33 cellular contexts compared by ENCODE assay signal in the genomic region with DNA sequence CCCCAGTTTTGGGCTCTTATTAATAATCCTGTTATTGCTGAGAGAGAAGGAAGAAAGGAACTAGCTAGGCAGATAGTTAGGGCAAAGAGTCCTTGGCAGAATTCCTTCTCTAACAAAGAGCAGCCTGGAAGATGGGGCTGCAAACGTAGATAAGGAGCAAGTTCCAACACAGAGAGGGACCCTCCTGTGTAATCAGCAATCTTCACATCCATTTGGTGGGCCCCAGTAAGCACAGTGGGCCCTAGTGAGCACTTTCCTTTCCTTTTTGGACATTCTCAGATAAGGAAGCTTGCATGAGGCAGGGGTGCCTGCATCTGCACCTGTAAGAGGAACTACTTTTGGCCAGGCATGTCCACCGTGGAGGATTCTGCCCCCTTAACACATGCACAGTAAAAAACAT.
"Had no signal": no experiment of that assay in that cellular context is flagged by ENCODE, and none has a peak within 500 bp of the region (broad histone marks: within the 10 kb centered on the region; RNA-seq: fewer than 3 reads in every experiment).

No MANE protein-coding gene starts in this region.

- H3K4me3 ChIP-seq: adrenal gland, ascending aorta, body of pancreas, breast epithelium, cardiac muscle cell had no signal

- ATAC-seq: activated naive CD4-positive, alpha-beta T cell treated with anti-CD3 and anti-CD28 coated beads, Interleukin-2, amount 50 U/mL, for 72 hours; activated naive CD8-positive, alpha-beta T cell treated with anti-CD3 and anti-CD28 coated beads, Interleukin-2, amount 50 U/mL, for 24 hours; activated T-cell treated with anti-CD3 and anti-CD28 coated beads, Interleukin-2, amount 50 U/mL, for 4 hours; activated T-cell treated with anti-CD3 and anti-CD28 coated beads, Interleukin-2, amount 50 U/mL, for 72 hours; activated T-helper 17 cell treated with anti-CD3 and anti-CD28 coated beads, Interleukin-2, amount 50 U/mL, for 72 hours; body of pancreas had no signal

- DNase-seq: activated effector memory CD4-positive, alpha-beta T cell treated with anti-CD3 and anti-CD28 coated beads, Interleukin-2, amount 50 U/mL, for 16 hours; activated effector memory CD4-positive, alpha-beta T cell treated with Interleukin-2 at 50 U/mL for 16 hours; activated gamma-delta T cell; activated gamma-delta T cell treated with Interleukin-2 at 50 U/mL for 16 hours; activated naive CD4-positive, alpha-beta T cell; activated naive CD4-positive, alpha-beta T cell treated with anti-CD3 and anti-CD28 coated beads for 36 hours; activated naive CD4-positive, alpha-beta T cell treated with anti-CD3 and anti-CD28 coated beads, Interleukin-2, amount 10 ng/mL, durations not matched to agents 7 days and 5 days; activated naive CD4-positive, alpha-beta T cell treated with anti-CD3 and anti-CD28 coated beads, Interleukin-2, amount 50 U/mL, for 16 hours; activated naive CD4-positive, alpha-beta T cell treated with Interleukin-2 at 50 U/mL for 16 hours; activated naive CD8-positive, alpha-beta T cell treated with anti-CD3 and anti-CD28 coated beads for 36 hours; activated naive CD8-positive, alpha-beta T cell treated with anti-CD3 and anti-CD28 coated beads, Interleukin-2, amount 10 ng/mL, durations not matched to agents 7 days and 5 days; activated naive CD8-positive, alpha-beta T cell treated with anti-CD3 and anti-CD28 coated beads, Interleukin-2, amount 50 U/mL, for 24 hours; activated T-cell treated with anti-CD3 and anti-CD28 coated beads, Interleukin-2, amount 50 U/mL, for 24 hours; activated T-cell treated with anti-CD3 and anti-CD28 coated beads, Interleukin-2, amount 50 U/mL, for 4 hours; activated T-cell treated with anti-CD3 and anti-CD28 coated beads, Interleukin-2, amount 50 U/mL, for 48 hours; activated T-cell treated with anti-CD3 and anti-CD28 coated beads, Interleukin-2, amount 50 U/mL, for 72 hours; adrenal gland; amniotic stem cell; amygdala; anterior cingulate cortex; aorta; body of pancreas; brain microvascular endothelial cell; caudate nucleus; central memory CD4-positive, alpha-beta T cell; cerebellar nuclear complex had no signal

- H3K27ac ChIP-seq: adrenal gland, ascending aorta, body of pancreas, brain microvascular endothelial cell, breast epithelium, cardiac muscle cell had no signal

- H3K27me3 ChIP-seq: adrenal gland, ascending aorta, body of pancreas, brain microvascular endothelial cell, breast epithelium, cardiac muscle cell had no signal

- H3K36me3 ChIP-seq: adrenal gland, ascending aorta, brain microvascular endothelial cell, breast epithelium, cardiac muscle cell had no signal

- FAIRE-seq: astrocyte, bronchial epithelial cell had no signal

- H3K4me1 ChIP-seq: adrenal gland, ascending aorta, body of pancreas, breast epithelium had no signal

- H3K9me3 ChIP-seq: adrenal gland, ascending aorta, body of pancreas, breast epithelium had no signal
